Comparison of ENCODE assay signal across 9 cellular contexts in the genomic region with DNA sequence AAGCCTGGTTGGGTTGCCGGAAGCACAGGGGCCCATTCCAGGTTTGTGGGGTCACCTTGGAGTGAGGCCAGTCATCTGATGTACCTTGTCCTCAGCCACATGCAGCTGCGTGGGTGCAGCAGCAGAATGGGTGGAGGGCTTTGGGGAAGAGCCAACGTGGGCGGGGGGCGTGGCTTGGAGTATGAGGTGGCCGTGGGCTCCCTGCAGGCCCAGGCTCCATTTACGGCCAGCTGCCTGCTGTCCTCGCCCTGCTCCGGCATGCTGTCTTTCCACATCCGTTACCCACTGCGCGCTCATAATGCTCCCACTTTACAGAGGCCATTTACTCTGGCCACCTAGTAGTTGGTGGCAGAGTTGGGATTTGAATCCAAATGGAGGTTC. TPM values are rescaled to one million over a fixed set of nuclear protein-coding genes. Genes with fewer than 3 reads are reported as not detected.
DNase-seq lines count a peak whose midpoint lies in the region; ATAC-seq and TF ChIP-seq lines count a peak whose summit lies in the region.
"Had no signal": no experiment of that assay in that cellular context is flagged by ENCODE, and none has a peak within 500 bp of the region (broad histone marks: within the 10 kb centered on the region; RNA-seq: fewer than 3 reads in every experiment).

No MANE protein-coding gene starts in this region.

- H3K27me3 ChIP-seq in RWPE2 (ENCODE audit: insufficient read depth, poor library complexity, severe bottlenecking) (no peaks in the 10 kb centered on the region), ascending aorta (no peaks in the 10 kb centered on the region)
- H3K27me3 ChIP-seq: thyroid gland had no signal

- no peaks in the 10 kb centered on the region for H3K36me3 Mint-ChIP-seq in activated CD4-positive, alpha-beta T cell treated with anti-CD3 and anti-CD28 coated beads for 36 hours (ENCODE audit: low read depth)

- TF ChIP-seq CTCF in RWPE2 (IDR thresholded peaks at IDR 0.05; ENCODE audit: poor library complexity, severe bottlenecking), result no peak
- no peak for TF ChIP-seq CTCF in ascending aorta (IDR thresholded peaks at IDR 0.05)

- H3K4me1 ChIP-seq in RWPE2 (ENCODE audit: insufficient read depth, poor library complexity, severe bottlenecking) (peaks cover 17% of the 10 kb centered on the region), ascending aorta (peaks cover 2 to 11% of the 10 kb centered on the region in 2 donors)

- H3K4me1 Mint-ChIP-seq in activated CD4-positive, alpha-beta T cell treated with anti-CD3 and anti-CD28 coated beads for 36 hours, result peaks cover 9% of the 10 kb centered on the region
- H3K4me1 Mint-ChIP-seq in stimulated activated naive CD8-positive, alpha-beta T cell treated with anti-CD3 and anti-CD28 coated beads, Interleukin-15, amount 100 ng/mL, for 72 hours, result peaks cover 13% of the 10 kb centered on the region

- intact Hi-C loops in activated CD4-positive, alpha-beta T cell treated with anti-CD3 and anti-CD28 coated beads for 36 hours (cut with DNase I, micrococcal nuclease), result loop anchor here (2.0 to 5.0 kb wide), 3 partner anchors 126 to 386 kb away; no protein-coding TSS in a partner anchor
- intact Hi-C loops in ascending aorta (cut with DNase I), result loop anchor here (2.0 to 10.0 kb wide), 4 partner anchors 126 to 764 kb away; no protein-coding TSS in a partner anchor

- no peaks in the 10 kb centered on the region for H3K9me3 Mint-ChIP-seq in activated CD4-positive, alpha-beta T cell treated with anti-CD3 and anti-CD28 coated beads for 36 hours (ENCODE audit: low read depth)
- no peaks in the 10 kb centered on the region for H3K9me3 Mint-ChIP-seq in stimulated activated naive CD8-positive, alpha-beta T cell treated with anti-CD3 and anti-CD28 coated beads, Interleukin-15, amount 100 ng/mL, for 72 hours

- no peak overlapping the region for H3K27ac Mint-ChIP-seq in activated CD4-positive, alpha-beta T cell treated with anti-CD3 and anti-CD28 coated beads for 36 hours
- H3K27ac Mint-ChIP-seq in stimulated activated naive CD8-positive, alpha-beta T cell treated with anti-CD3 and anti-CD28 coated beads, Interleukin-15, amount 100 ng/mL, for 72 hours, result no peak overlapping the region

- H3K9me3 ChIP-seq in RWPE2 (ENCODE audit: severe bottlenecking) (no peaks in the 10 kb centered on the region), ascending aorta (no peaks in the 10 kb centered on the region)
- H3K9me3 ChIP-seq: thyroid gland had no signal

- peaks cover 5% of the 10 kb centered on the region for H3K27me3 Mint-ChIP-seq in activated CD4-positive, alpha-beta T cell treated with anti-CD3 and anti-CD28 coated beads for 36 hours
- H3K27me3 Mint-ChIP-seq in stimulated activated naive CD8-positive, alpha-beta T cell treated with anti-CD3 and anti-CD28 coated beads, Interleukin-15, amount 100 ng/mL, for 72 hours, result peaks cover 9% of the 10 kb centered on the region

- H3K4me3 ChIP-seq in RWPE2 (ENCODE audit: severe bottlenecking), result no peak overlapping the region
- no peak overlapping the region for H3K4me3 ChIP-seq in ascending aorta

- POLR2A ChIA-PET in activated CD4-positive, alpha-beta T cell treated with anti-CD3 and anti-CD28 coated beads for 36 hours (lab: Charles Lee), result interaction anchor here (1.0 kb wide), 1 partner anchor 252 kb away, joined by 4 read pairs; a partner anchor contains a TSS

- H3K4me3 Mint-ChIP-seq in activated CD4-positive, alpha-beta T cell treated with anti-CD3 and anti-CD28 coated beads for 36 hours, result no peak overlapping the region
- H3K4me3 Mint-ChIP-seq in stimulated activated naive CD8-positive, alpha-beta T cell treated with anti-CD3 and anti-CD28 coated beads, Interleukin-15, amount 100 ng/mL, for 72 hours, result no peak overlapping the region

- no peaks in the 10 kb centered on the region for H3K36me3 ChIP-seq in RWPE2 (ENCODE audit: low read depth)
- no peaks in the 10 kb centered on the region for H3K36me3 ChIP-seq in ascending aorta
- H3K36me3 ChIP-seq: thyroid gland had no signal

- ATAC-seq in activated CD4-positive, alpha-beta T cell treated with anti-CD3 and anti-CD28 coated beads for 36 hours, result no peak
- peak; percentile 50 for ATAC-seq in RWPE2 (ENCODE audit: low read depth)
- peak; percentile 34 for ATAC-seq in stimulated activated naive CD8-positive, alpha-beta T cell treated with anti-CD3 and anti-CD28 coated beads, Interleukin-15, amount 100 ng/mL, for 72 hours

- CTCF ChIA-PET in activated CD4-positive, alpha-beta T cell treated with anti-CD3 and anti-CD28 coated beads for 36 hours (lab: Charles Lee), result interaction anchor here (0.6 to 2.4 kb wide), 28 partner anchors 10 to 366 kb away, joined by 3 to 16 read pairs (median 4); a partner anchor contains a TSS

- peak overlapping the region; percentile 62 for H3K27ac ChIP-seq in RWPE2 (ENCODE audit: poor library complexity, severe bottlenecking)
- no peak overlapping the region for H3K27ac ChIP-seq in ascending aorta

- DNase-seq in activated CD4-positive, alpha-beta T cell treated with anti-CD3 and anti-CD28 coated beads for 36 hours, result peak; percentile 26
- DNase-seq in activated CD4-positive, alpha-beta T cell treated with anti-CD3 and anti-CD28 coated beads for 1 hour, result no peak
- DNase-seq in RWPE2 (ENCODE audit: low spot score) (no peak), iPS-NIHi11 (ENCODE audit: low spot score) (peak; percentile 67), ascending aorta (ENCODE audit: low spot score in 2 of 2) (no peak), NCI-H2227 treated with DMSO at 0.1 percent for 48 hours (lab: John Stamatoyannopoulos, UW) (no peak)
- DNase-seq in stimulated activated naive CD8-positive, alpha-beta T cell treated with anti-CD3 and anti-CD28 coated beads, Interleukin-15, amount 100 ng/mL, for 72 hours, result no peak
- DNase-seq in activated CD4-positive, CD25-positive, alpha-beta regulatory T cell treated with anti-CD3 and anti-CD28 coated beads, Interleukin-2, amount 50 U/mL, for 72 hours, result no peak

RNA-seq across cellular contexts. Expression of a gene that starts 27.8 kb away (rescaled TPM):
- not detected for total RNA-seq in activated CD4-positive, alpha-beta T cell treated with anti-CD3 and anti-CD28 coated beads for 36 hours
- total RNA-seq in ascending aorta, result 1,807 TPM

Comparison
In these comparisons a context has a peak if more than half of its experiments do, and no peak if none do; other contexts are left out.
1. DNase-seq: peak in activated CD4-positive, alpha-beta T cell treated with anti-CD3 and anti-CD28 coated beads for 36 hours (single experiment) and iPS-NIHi11 (single experiment); none in activated CD4-positive, alpha-beta T cell treated with anti-CD3 and anti-CD28 coated beads for 1 hour (single experiment), RWPE2 (single experiment), stimulated activated naive CD8-positive, alpha-beta T cell treated with anti-CD3 and anti-CD28 coated beads, Interleukin-15, amount 100 ng/mL, for 72 hours (0 of 2), ascending aorta (0 of 2), NCI-H2227 treated with DMSO at 0.1 percent for 48 hours (single experiment) and activated CD4-positive, CD25-positive, alpha-beta regulatory T cell treated with anti-CD3 and anti-CD28 coated beads, Interleukin-2, amount 50 U/mL, for 72 hours (single experiment).
2. RNA of a gene that starts 27.8 kb away (total RNA-seq): 1,807 TPM in ascending aorta (single experiment); not detected in activated CD4-positive, alpha-beta T cell treated with anti-CD3 and anti-CD28 coated beads for 36 hours; every median in the first group is over 1,000 times any median in the second.